In the genomic region with DNA sequence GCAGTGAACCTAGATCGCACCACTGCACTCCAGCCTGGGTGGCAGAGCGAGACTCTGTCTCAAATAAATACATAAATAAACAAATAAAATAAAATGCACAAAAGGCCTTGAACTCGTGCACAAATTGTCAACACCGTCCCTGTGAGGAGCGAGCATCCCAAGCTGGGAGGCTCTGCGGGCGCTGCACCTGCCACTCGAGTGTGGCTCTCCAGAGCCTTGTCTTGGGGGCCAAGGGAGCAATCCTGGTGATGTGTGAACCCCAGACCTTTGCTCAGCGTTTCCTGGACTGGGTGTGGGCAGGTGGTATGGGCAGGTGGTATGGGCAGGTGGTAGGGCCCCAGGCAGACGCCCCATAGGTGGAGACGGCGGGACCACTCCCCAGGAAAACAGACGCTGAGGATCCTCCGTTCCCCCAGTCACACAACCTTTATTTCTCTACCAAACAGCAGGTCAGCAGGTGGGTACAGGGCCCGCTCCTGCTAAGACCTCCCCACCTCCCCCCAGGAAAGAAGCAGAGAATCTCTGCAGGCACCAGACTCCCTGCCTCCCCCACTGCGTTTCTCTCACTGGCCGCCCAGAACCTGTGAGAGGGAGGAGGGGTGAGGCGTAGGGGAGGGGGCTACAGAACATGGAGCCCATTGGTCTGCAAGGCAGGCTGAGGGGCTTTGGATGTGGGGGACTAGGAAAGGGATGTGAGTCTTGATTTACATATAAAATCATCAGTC, we compare ENCODE assay signal across 32 cellular contexts. TPM values are rescaled to one million over a fixed set of nuclear protein-coding genes. Genes with fewer than 3 reads are reported as not detected.
DNase-seq lines count a peak whose midpoint lies in the region; ATAC-seq, FAIRE-seq and TF ChIP-seq lines count a peak whose summit lies in the region.
"Had no signal": no experiment of that assay in that cellular context is flagged by ENCODE, and none has a peak within 500 bp of the region (broad histone marks: within the 10 kb centered on the region; RNA-seq: fewer than 3 reads in every experiment).

No MANE protein-coding gene starts in this region.

- peaks cover 2% of the 10 kb centered on the region for H3K4me1 ChIP-seq in astrocyte (ENCODE audit: insufficient read depth, low read length)
- H3K4me1 ChIP-seq: neural progenitor cell, suprapubic skin had no signal

- no peaks in the 10 kb centered on the region for H3K36me3 ChIP-seq in astrocyte (ENCODE audit: insufficient read depth, low read length)
- H3K36me3 ChIP-seq: neural progenitor cell, suprapubic skin had no signal

- no peak overlapping the region for H3K27ac ChIP-seq in astrocyte (ENCODE audit: low read depth, low read length)
- H3K27ac ChIP-seq: HL-60, KMS-11, neural progenitor cell, skin epidermis, suprapubic skin had no signal

- H3K27ac Mint-ChIP-seq in astrocyte (ENCODE audit: unreplicated experiment): no peak overlapping the region
- H3K27ac Mint-ChIP-seq in nephron progenitor cell: no peak overlapping the region

- no peak overlapping the region for H3K9ac ChIP-seq in astrocyte (ENCODE audit: low read length)
- H3K9ac ChIP-seq: KMS-11, neural progenitor cell had no signal

- no peak for FAIRE-seq in astrocyte (lab: Jason Lieb, UNC)
- FAIRE-seq: GM12891 had no signal

- H3K27me3 Mint-ChIP-seq in astrocyte (ENCODE audit: low read depth, unreplicated experiment) (peaks cover 19% of the 10 kb centered on the region), nephron progenitor cell (ENCODE audit: low read depth, poor library complexity) (peaks cover 7% of the 10 kb centered on the region)
- H3K27me3 Mint-ChIP-seq: effector memory CD8-positive, alpha-beta T cell had no signal

- peak; percentile 9 for TF ChIP-seq POLR2A in GM18951 (IDR thresholded peaks at IDR 0.05; ENCODE audit: extremely low read depth, insufficient read depth, insufficient read length)

- H4K20me1 ChIP-seq in astrocyte (ENCODE audit: insufficient read depth, low read length): no peaks in the 10 kb centered on the region

- peak in 2 of 3 experiments; percentile 19 to 32 for DNase-seq in NCI-H1417 (lab: John Stamatoyannopoulos, UW)
- DNase-seq in NCI-H1417 treated with DMSO at 0.1 percent for 48 hours (lab: John Stamatoyannopoulos, UW): no peak
- no peak for DNase-seq in astrocyte (ENCODE audit: low read depth)
- no peak for DNase-seq in nephron progenitor cell
- DNase-seq in cardiac septum (ENCODE audit: low spot score): no peak
- DNase-seq in kidney glomerular epithelial cell (lab: John Stamatoyannopoulos, UW): no peak
- DNase-seq: activated CD4-positive, alpha-beta T cell treated with anti-CD3 and anti-CD28 coated beads for 48 hours; activated CD8-positive, alpha-beta memory T cell treated with anti-CD3 and anti-CD28 coated beads for 24 hours; activated gamma-delta T cell; central memory CD4-positive, alpha-beta T cell; effector memory CD8-positive, alpha-beta T cell; H9; hypothalamus; left cardiac atrium; mammary epithelial cell; MM.1S; NCI-H1436 treated with DMSO at 0.1 percent for 48 hours; NCI-H2081 treated with DMSO at 0.1 percent for 48 hours; NCI-H69; Peyer's patch; SHP77 treated with DMSO at 0.1 percent for 48 hours; stimulated activated naive CD4-positive, alpha-beta T cell; T-helper 9 cell had no signal

- H3K9me3 ChIP-seq in astrocyte (ENCODE audit: insufficient read depth, low read depth, low read length): no peaks in the 10 kb centered on the region
- H3K9me3 ChIP-seq: Peyer's patch, suprapubic skin had no signal

- in situ Hi-C loops in GM18951 (cut with MboI; ENCODE audit: low sequenced_read_pairs, unreplicated experiment): no loop called here

- no peak overlapping the region for H3K4me2 ChIP-seq in astrocyte (ENCODE audit: low read length)
- H3K4me2 ChIP-seq: KMS-11, neural progenitor cell had no signal

- no peak overlapping the region for H2AFZ ChIP-seq in astrocyte (ENCODE audit: low read depth, low read length)
- H2AFZ ChIP-seq: neural progenitor cell had no signal

- H3K79me2 ChIP-seq in astrocyte (ENCODE audit: insufficient read depth, low read length): no peaks in the 10 kb centered on the region

- no peak for ATAC-seq in SK-N-SH treated with all-trans-retinoic acid at 6 μM for 48 hours
- ATAC-seq: effector memory CD8-positive, alpha-beta T cell; left cardiac atrium had no signal

- no peak overlapping the region for H3K4me3 ChIP-seq in astrocyte (ENCODE audit: insufficient read depth, low read depth, low read length)
- H3K4me3 ChIP-seq: neural progenitor cell, Peyer's patch, skin epidermis, suprapubic skin had no signal

- H3K4me1 Mint-ChIP-seq in astrocyte (ENCODE audit: low read depth, unreplicated experiment) (peaks cover 10% of the 10 kb centered on the region), nephron progenitor cell (peaks cover 73% of the 10 kb centered on the region)

- H3K9me3 Mint-ChIP-seq in astrocyte (ENCODE audit: unreplicated experiment): no peaks in the 10 kb centered on the region
- H3K9me3 Mint-ChIP-seq in nephron progenitor cell: no peaks in the 10 kb centered on the region
- H3K9me3 Mint-ChIP-seq: effector memory CD8-positive, alpha-beta T cell; H9; neural progenitor cell had no signal

- no peak for TF ChIP-seq CTCF in astrocyte (IDR thresholded peaks at IDR 0.05; ENCODE audit: insufficient read depth, low read depth, low read length)
- TF ChIP-seq CTCF in nephron progenitor cell (IDR thresholded peaks at IDR 0.05): no peak

- peaks cover 3% of the 10 kb centered on the region for H3K27me3 ChIP-seq in astrocyte (ENCODE audit: insufficient read depth, low read length)
- H3K27me3 ChIP-seq: neural progenitor cell, Peyer's patch, suprapubic skin had no signal

- H3K4me3 Mint-ChIP-seq in astrocyte (ENCODE audit: unreplicated experiment): peak overlapping the region; percentile 34
- peak overlapping the region; percentile 45 for H3K4me3 Mint-ChIP-seq in nephron progenitor cell
- H3K4me3 Mint-ChIP-seq: effector memory CD8-positive, alpha-beta T cell; H9; neural progenitor cell had no signal

- intact Hi-C loops in cardiac septum (cut with DNase I): no loop called here

- H3K36me3 Mint-ChIP-seq in astrocyte (ENCODE audit: low read depth, unreplicated experiment): no peaks in the 10 kb centered on the region
- H3K36me3 Mint-ChIP-seq in nephron progenitor cell (ENCODE audit: low read depth): no peaks in the 10 kb centered on the region
- H3K36me3 Mint-ChIP-seq: neural progenitor cell had no signal

TF ChIP-seq in SK-N-SH treated with all-trans-retinoic acid at 6 μM for 48 hours, 23 proteins besides CTCF, POLR2A, EP300 and RAD21 (continues in another document):
- TF ChIP-seq ZFP3 (CRISPR knock-in tag; IDR thresholded peaks at IDR 0.05) (no peak), CSRNP3 (CRISPR knock-in tag; IDR thresholded peaks at IDR 0.05) (no peak), RARB (CRISPR knock-in tag; IDR thresholded peaks at IDR 0.05) (no peak), PPARA (CRISPR knock-in tag; IDR thresholded peaks at IDR 0.05; ENCODE audit: borderline replicate concordance) (no peak), TCF4 (CRISPR knock-in tag; IDR thresholded peaks at IDR 0.05; ENCODE audit: borderline replicate concordance) (no peak), SNAI2 (CRISPR knock-in tag; IDR thresholded peaks at IDR 0.05) (no peak), BACH2 (CRISPR knock-in tag; IDR thresholded peaks at IDR 0.05; ENCODE audit: borderline replicate concordance) (no peak), ZC3H10 (CRISPR knock-in tag; IDR thresholded peaks at IDR 0.05) (no peak), TOX (CRISPR knock-in tag; IDR thresholded peaks at IDR 0.05; ENCODE audit: borderline replicate concordance) (no peak), ZNF8 (CRISPR knock-in tag; IDR thresholded peaks at IDR 0.05) (no peak)
- TF ChIP-seq, protein P1, sequence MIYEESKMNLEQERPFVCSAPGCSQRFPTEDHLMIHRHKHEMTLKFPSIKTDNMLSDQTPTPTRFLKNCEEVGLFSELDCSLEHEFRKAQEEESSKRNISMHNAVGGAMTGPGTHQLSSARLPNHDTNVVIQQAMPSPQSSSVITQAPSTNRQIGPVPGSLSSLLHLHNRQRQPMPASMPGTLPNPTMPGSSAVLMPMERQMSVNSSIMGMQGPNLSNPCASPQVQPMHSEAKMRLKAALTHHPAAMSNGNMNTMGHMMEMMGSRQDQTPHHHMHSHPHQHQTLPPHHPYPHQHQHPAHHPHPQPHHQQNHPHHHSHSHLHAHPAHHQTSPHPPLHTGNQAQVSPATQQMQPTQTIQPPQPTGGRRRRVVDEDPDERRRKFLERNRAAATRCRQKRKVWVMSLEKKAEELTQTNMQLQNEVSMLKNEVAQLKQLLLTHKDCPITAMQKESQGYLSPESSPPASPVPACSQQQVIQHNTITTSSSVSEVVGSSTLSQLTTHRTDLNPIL (CRISPR knock-in tag; IDR thresholded peaks at IDR 0.05; ENCODE audit: low read depth): no peak
- TF ChIP-seq, protein P2, sequence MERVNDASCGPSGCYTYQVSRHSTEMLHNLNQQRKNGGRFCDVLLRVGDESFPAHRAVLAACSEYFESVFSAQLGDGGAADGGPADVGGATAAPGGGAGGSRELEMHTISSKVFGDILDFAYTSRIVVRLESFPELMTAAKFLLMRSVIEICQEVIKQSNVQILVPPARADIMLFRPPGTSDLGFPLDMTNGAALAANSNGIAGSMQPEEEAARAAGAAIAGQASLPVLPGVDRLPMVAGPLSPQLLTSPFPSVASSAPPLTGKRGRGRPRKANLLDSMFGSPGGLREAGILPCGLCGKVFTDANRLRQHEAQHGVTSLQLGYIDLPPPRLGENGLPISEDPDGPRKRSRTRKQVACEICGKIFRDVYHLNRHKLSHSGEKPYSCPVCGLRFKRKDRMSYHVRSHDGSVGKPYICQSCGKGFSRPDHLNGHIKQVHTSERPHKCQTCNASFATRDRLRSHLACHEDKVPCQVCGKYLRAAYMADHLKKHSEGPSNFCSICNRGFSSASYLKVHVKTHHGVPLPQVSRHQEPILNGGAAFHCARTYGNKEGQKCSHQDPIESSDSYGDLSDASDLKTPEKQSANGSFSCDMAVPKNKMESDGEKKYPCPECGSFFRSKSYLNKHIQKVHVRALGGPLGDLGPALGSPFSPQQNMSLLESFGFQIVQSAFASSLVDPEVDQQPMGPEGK (CRISPR knock-in tag; IDR thresholded peaks at IDR 0.05; ENCODE audit: borderline replicate concordance): no peak

RNA-seq across cellular contexts. Expression of gene P2RX1, which starts 7.4 kb away (rescaled TPM):
- total RNA-seq in astrocyte (not detected in 2 replicates), cardiac septum (5.1 TPM)
- total RNA-seq: epithelial cell of proximal tubule, H9, mammary epithelial cell had no signal

RNA-seq across cellular contexts. Expression of gene CAMKK1, which starts 30.8 kb away (rescaled TPM):
- total RNA-seq in astrocyte (3.8 and 5.1 TPM in 2 replicates), cardiac septum (5.2 TPM)

RNA-seq across cellular contexts. Expression of gene ATP2A3, which starts 40.6 kb away (rescaled TPM):
- total RNA-seq in astrocyte (1.5 and 1.8 TPM in 2 replicates), cardiac septum (8.9 TPM)

Comparison
In these comparisons a context has a peak if more than half of its experiments do, and no peak if none do; other contexts are left out.
1. DNase-seq: peak in NCI-H1417 (2 of 3); none in NCI-H1417 treated with DMSO at 0.1 percent for 48 hours (single experiment), astrocyte (single experiment), nephron progenitor cell (single experiment), cardiac septum (single experiment) and kidney glomerular epithelial cell (single experiment).